18 cellular contexts compared by ENCODE assay signal in the genomic region with DNA sequence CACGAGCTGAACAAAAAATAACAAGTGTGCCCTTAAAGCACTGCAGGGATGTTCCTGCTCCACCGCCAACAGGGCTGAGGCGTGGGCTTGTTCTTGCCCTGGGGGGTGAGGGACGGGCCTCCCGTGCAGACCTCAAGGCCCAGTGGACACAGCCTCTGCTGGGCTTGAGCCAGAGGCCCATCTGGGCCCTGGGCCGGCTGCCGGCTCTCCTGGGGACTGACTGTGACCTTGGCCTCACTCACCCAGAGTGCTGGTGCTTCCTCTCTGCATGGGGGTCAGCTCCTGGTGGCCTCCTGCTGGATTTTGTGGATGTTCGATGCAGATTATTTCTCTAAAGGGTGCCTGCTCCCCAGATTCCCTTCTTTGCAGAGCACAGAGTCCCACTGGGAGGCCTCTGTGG. TPM values are rescaled to one million over a fixed set of nuclear protein-coding genes. Genes with fewer than 3 reads are reported as not detected.
DNase-seq lines count a peak whose midpoint lies in the region; ATAC-seq, FAIRE-seq and TF ChIP-seq lines count a peak whose summit lies in the region.
"Had no signal": no experiment of that assay in that cellular context is flagged by ENCODE, and none has a peak within 500 bp of the region (broad histone marks: within the 10 kb centered on the region; RNA-seq: fewer than 3 reads in every experiment).

No MANE protein-coding gene starts in this region.

- H3K4me2 ChIP-seq in HepG2 (ENCODE audit: low read depth, low read length): no peak overlapping the region
- H3K4me2 ChIP-seq: A549 had no signal

- no peak overlapping the region for H2AFZ ChIP-seq in HepG2 (ENCODE audit: low read length)

- H3K27ac ChIP-seq in HepG2 (ENCODE audit: extremely low read length, insufficient read depth, low read length): no peak overlapping the region
- H3K27ac ChIP-seq in right lobe of liver: no peak overlapping the region
- no peak overlapping the region for H3K27ac ChIP-seq in ovary
- no peak overlapping the region for H3K27ac ChIP-seq in breast epithelium
- H3K27ac ChIP-seq: A549, Peyer's patch, SJSA1 had no signal

- no peak overlapping the region for H3K9ac ChIP-seq in HepG2 (ENCODE audit: insufficient read depth, low read depth, low read length)

- 74% methylated on average over 8 of the region's 8 CpGs for WGBS in HepG2 (ENCODE audit: low lambda C conversion rate)
- 67% methylated on average over 1 of the region's 8 CpGs for WGBS in right lobe of liver (ENCODE audit: insufficient coverage, low coverage, low lambda C conversion rate, missing lambda C conversion rate)
- WGBS in ovary, 3 donors: 7 to 31% (median 10%) methylated on average over 8 of the region's 8 CpGs

- TF ChIP-seq POLR2A in HepG2 (IDR thresholded peaks at IDR 0.05; ENCODE audit: insufficient read depth in 1 of 2, low read depth in 2 of 2, low read length in 2 of 2): no peak
- TF ChIP-seq POLR2A in right lobe of liver (IDR thresholded peaks at IDR 0.05): no peak
- TF ChIP-seq POLR2A in ovary (IDR thresholded peaks at IDR 0.05): no peak
- no peak for TF ChIP-seq POLR2A in breast epithelium (IDR thresholded peaks at IDR 0.05)

- DNase-seq in HepG2 (ENCODE audit: low spot score) (no peak), right lobe of liver (no peak), choroid plexus epithelial cell (ENCODE audit: low read depth) (peak; percentile 26), ovary (peak; percentile 54 to 87 (median 76)), breast epithelium (ENCODE audit: low spot score in 2 of 2) (no peak), islet precursor cell (no peak)
- DNase-seq: GF-D8, H7, HFFc6, Kasumi-1, NCI-H1694, NCI-H2081 treated with DMSO at 0.1 percent for 48 hours, NCI-H524 treated with DMSO at 0.1 percent for 48 hours, NCI-H82, Peyer's patch had no signal

- intact Hi-C loops in HepG2 (cut with micrococcal nuclease; ENCODE audit: unreplicated experiment): no loop called here
- intact Hi-C loops in right lobe of liver (cut with DNase I): no loop called here
- intact Hi-C loops in ovary (cut with DNase I): loop anchor here in 3 of 4 donors (5.0 to 10.0 kb wide), 3 partner anchors 51 to 104 kb away; partner anchors contain the start of gene CDR2 (in 2 of the 3)
- intact Hi-C loops in breast epithelium (cut with DNase I; ENCODE audit: low total_unique reads): no loop called here

- CTCF ChIA-PET in HepG2 (lab: Yijun Ruan, JAX; ENCODE audit: low intra/inter-chr PET ratio, low total read pairs): no interaction called here

- POLR2A ChIA-PET in HepG2 (lab: Yijun Ruan, JAX): no interaction called here

- H3K4me3 ChIP-seq in HepG2 (replicated peaks in 1 of 3; ENCODE audit: insufficient read depth in 1 of 3, low read depth in 2 of 3, low read length in 3 of 3) (no peak overlapping the region), right lobe of liver (no peak overlapping the region), choroid plexus epithelial cell (ENCODE audit: low read depth, low read length) (no peak overlapping the region), ovary (no peak overlapping the region), breast epithelium (no peak overlapping the region)
- H3K4me3 ChIP-seq: A549, Peyer's patch, SJSA1 had no signal

- in situ Hi-C loops in HepG2 (cut with HindIII; ENCODE audit: extremely low pct_ligation_motif_present, low pct_unique_long_range_greater_than_20kb): no loop called here

- H4K20me1 ChIP-seq in HepG2 (ENCODE audit: insufficient read depth, low read length): no peaks in the 10 kb centered on the region

- H3K36me3 ChIP-seq in HepG2 (replicated peaks in 1 of 2; ENCODE audit: control insufficient read depth in 1 of 2, insufficient read depth in 2 of 2, low read length in 2 of 2) (peaks cover 22 to 35% of the 10 kb centered on the region in 2 experiments; a peak in 4 of 5 replicates), right lobe of liver (peaks cover 0 to 12% (median 7%) of the 10 kb centered on the region in 4 donors), ovary (no peaks in the 10 kb centered on the region), breast epithelium (no peaks in the 10 kb centered on the region)

- TF ChIP-seq CTCF in HepG2 (CRISPR knock-in tag; IDR thresholded peaks at IDR 0.05) (no peak), right lobe of liver (IDR thresholded peaks at IDR 0.05) (no peak), choroid plexus epithelial cell (conservative IDR thresholded peaks at IDR 0.05; ENCODE audit: low read depth, low read length) (no peak), ovary (IDR thresholded peaks at IDR 0.05) (no peak), breast epithelium (IDR thresholded peaks at IDR 0.05) (no peak)

- no peaks in the 10 kb centered on the region for H3K79me2 ChIP-seq in HepG2 (ENCODE audit: insufficient read depth, low read length)

- no peaks in the 10 kb centered on the region for H3K27me3 ChIP-seq in HepG2 (ENCODE audit: control insufficient read depth in 1 of 2, insufficient read depth in 2 of 2, low read length in 2 of 2)
- no peaks in the 10 kb centered on the region for H3K27me3 ChIP-seq in right lobe of liver
- H3K27me3 ChIP-seq in ovary: no peaks in the 10 kb centered on the region
- no peaks in the 10 kb centered on the region for H3K27me3 ChIP-seq in breast epithelium
- H3K27me3 ChIP-seq: Peyer's patch, SJSA1 had no signal

- H3K9me3 ChIP-seq in HepG2 (ENCODE audit: low read length) (no peaks in the 10 kb centered on the region), right lobe of liver (no peaks in the 10 kb centered on the region), ovary (no peaks in the 10 kb centered on the region), breast epithelium (no peaks in the 10 kb centered on the region)
- H3K9me3 ChIP-seq: A549, Peyer's patch, SJSA1 had no signal

- TF ChIP-seq RAD21 in HepG2 (CRISPR knock-in tag; IDR thresholded peaks at IDR 0.05): no peak

- no peaks in the 10 kb centered on the region for H3K4me1 ChIP-seq in HepG2 (ENCODE audit: insufficient read depth, low read length)
- H3K4me1 ChIP-seq in right lobe of liver: no peaks in the 10 kb centered on the region
- peaks cover 19% of the 10 kb centered on the region for H3K4me1 ChIP-seq in ovary (ENCODE audit: insufficient read depth)
- no peaks in the 10 kb centered on the region for H3K4me1 ChIP-seq in breast epithelium
- H3K4me1 ChIP-seq: A549, Peyer's patch had no signal

- no peak for FAIRE-seq in HepG2 (lab: Jason Lieb, UNC)
- FAIRE-seq: A549 had no signal

- ATAC-seq in HepG2 (peak; percentile 56), right lobe of liver (no peak), HG02884 (IDR thresholded peaks at IDR 0.05; ENCODE audit: unreplicated experiment) (no peak)
- ATAC-seq: A549 had no signal

- no TSS peak for BruUV-seq in HepG2 (replicated peaks; lab: Mats Ljungman, UMichigan)

- TF ChIP-seq EP300 in HepG2 (IDR thresholded peaks at IDR 0.05; ENCODE audit: low read depth in 2 of 2, low read length in 2 of 2) (no peak), HepG2 (CRISPR knock-in tag; IDR thresholded peaks at IDR 0.05; ENCODE audit: borderline replicate concordance) (0 out of 2 replicates have a peak, but pooled peaks have one; percentile 9), ovary (IDR thresholded peaks at IDR 0.05) (no peak)

TF ChIP-seq in HepG2, 621 proteins besides CTCF, POLR2A, EP300 and RAD21 (continues in another document):
- TF ChIP-seq HDAC1 (CRISPR knock-in tag; IDR thresholded peaks at IDR 0.05): no peak
- no peak for TF ChIP-seq ELF4 (CRISPR knock-in tag; IDR thresholded peaks at IDR 0.05; ENCODE audit: borderline replicate concordance)
- no peak for TF ChIP-seq ATM (IDR thresholded peaks at IDR 0.05; ENCODE audit: borderline replicate concordance)
- no peak for TF ChIP-seq SAP130 (CRISPR knock-in tag; IDR thresholded peaks at IDR 0.05; ENCODE audit: low read depth)
- TF ChIP-seq NR2F2 (IDR thresholded peaks at IDR 0.05; ENCODE audit: borderline replicate concordance, low read depth): no peak
- peak; percentile 55; the same call in 1 of the 2 replicates for TF ChIP-seq THAP7 (CRISPR knock-in tag; IDR thresholded peaks at IDR 0.05)
- TF ChIP-seq FIP1L1 (IDR thresholded peaks at IDR 0.05; ENCODE audit: borderline replicate concordance, insufficient read depth, low read depth, low read length): no peak

RNA-seq across cellular contexts. Expression of gene CDR2, which starts 54.2 kb away (rescaled TPM):
- total RNA-seq in HepG2 (2016; rRNA removed; fragmentation: Illumina TruSeq; extraction: Trizol): 59.0 and 76.7 TPM in 2 replicates
- 20.7 and 23.8 TPM in 2 replicates for total RNA-seq in HepG2 (2016; cell fraction: cytosol; rRNA removed; fragmentation: Illumina TruSeq; extraction: Trizol; ENCODE audit: low read depth)
- 60.0 and 73.9 TPM in 2 replicates for total RNA-seq in HepG2 (2016; cell fraction: insoluble cytoplasmic fraction; rRNA removed; fragmentation: Illumina TruSeq; extraction: Trizol)
- total RNA-seq in HepG2 (2016; cell fraction: membrane; rRNA removed; fragmentation: Illumina TruSeq; extraction: Trizol): 44.0 and 46.8 TPM in 2 replicates
- 34.8 and 41.9 TPM in 2 replicates for total RNA-seq in HepG2 (2016; cell fraction: nucleus; rRNA removed; fragmentation: Illumina TruSeq; extraction: Trizol)
- 67.5 and 78.9 TPM in 2 replicates for polyA plus RNA-seq in HepG2 (2011; rRNA removed)
- polyA plus RNA-seq in HepG2 (2011; cell fraction: cytosol; rRNA removed): 60.0 and 71.4 TPM in 2 replicates
- 32.2 and 35.4 TPM in 2 replicates for polyA plus RNA-seq in HepG2 (2011; cell fraction: nucleus; rRNA removed)
- polyA plus RNA-seq in HepG2 (2012): 42.9 and 53.6 TPM in 2 replicates
- 9.2 and 11.4 TPM in 2 replicates for polyA plus RNA-seq in HepG2 (2016; cell fraction: cytosol; fragmentation: Illumina TruSeq; extraction: Trizol; ENCODE audit: low read depth)
- 89.8 and 91.4 TPM in 2 replicates for polyA plus RNA-seq in HepG2 (2016; cell fraction: insoluble cytoplasmic fraction; fragmentation: Illumina TruSeq; extraction: Trizol; ENCODE audit: low read depth)
- polyA plus RNA-seq in HepG2 (2016; cell fraction: membrane; fragmentation: Illumina TruSeq; extraction: Trizol; ENCODE audit: low read depth): 27.9 and 34.0 TPM in 2 replicates
- polyA plus RNA-seq in HepG2 (2016; cell fraction: nucleus; fragmentation: Illumina TruSeq; extraction: Trizol; ENCODE audit: insufficient read depth, low read depth): 73.8 and 74.1 TPM in 2 replicates
- 12.4 and 45.2 TPM in 2 replicates for polyA minus RNA-seq in HepG2 (2011; rRNA and poly(A)+ RNA removed; ENCODE audit: low replicate concordance)
- polyA minus RNA-seq in HepG2 (2011; cell fraction: cytosol; rRNA and poly(A)+ RNA removed): 55.0 and 56.7 TPM in 2 replicates
- polyA minus RNA-seq in HepG2 (2011; cell fraction: nucleus; rRNA and poly(A)+ RNA removed): 52.0 and 54.7 TPM in 2 replicates
- 10 to 100 TPM in 5 of 6 experiments, 1 to 10 TPM in 1; 8.2 to 16.8 (median 14.2) TPM for total RNA-seq in right lobe of liver
- total RNA-seq in ovary: 10 to 100 TPM; 14.3 to 30.3 (median 23.7) TPM
- 10 to 100 TPM; 12.7 to 22.9 TPM for polyA plus RNA-seq in ovary
- total RNA-seq in breast epithelium: 10 to 100 TPM; 20.2 to 37.5 (median 26.9) TPM

Comparison
In these comparisons a context has a peak if more than half of its experiments do, and no peak if none do; other contexts are left out.
1. DNase-seq: peak in choroid plexus epithelial cell (single experiment) and ovary (5 of 5); none in HepG2 (single experiment), right lobe of liver (0 of 3), breast epithelium (0 of 2) and islet precursor cell (single experiment).
2. intact Hi-C loops: an anchor here in ovary (5.0 to 10.0 kb wide); none called in HepG2, right lobe of liver and breast epithelium.